ENCODE assay signal across 21 cellular contexts in genomic region chr11:11413776-11414175, GRCh38.
A peak's percentile ranks its signal among the peaks of the same experiment; 100 is the strongest.
DNase-seq lines count a peak whose midpoint lies in the region; TF ChIP-seq lines count a peak whose summit lies in the region.
"Had no signal": no experiment of that assay in that cellular context is flagged by ENCODE, and none has a peak within 500 bp of the region (broad histone marks: within the 10 kb centered on the region; RNA-seq: fewer than 3 reads in every experiment).

No MANE protein-coding gene starts in this region.

- no peaks in the 10 kb centered on the region for H3K27me3 ChIP-seq in tibial artery

- H3K4me1 ChIP-seq in tibial artery, result peaks cover 0 to 45% (median 30%) of the 10 kb centered on the region in 4 donors

- no peaks in the 10 kb centered on the region for H3K9me3 ChIP-seq in tibial artery
- H3K9me3 ChIP-seq: SK-N-SH had no signal

- H3K36me3 ChIP-seq in tibial artery, result no peaks in the 10 kb centered on the region

- H3K4me3 ChIP-seq in epithelial cell of esophagus (ENCODE audit: low read length) (no peak overlapping the region), tibial artery (no peak overlapping the region)

- intact Hi-C loops in tibial artery (cut with DNase I; ENCODE audit: low total_unique reads), result loop anchor here (10.0 kb wide), 1 partner anchor 111 kb away; no protein-coding TSS in a partner anchor

- peak overlapping the region; percentile 9 to 76 for H3K27ac ChIP-seq in tibial artery
- H3K27ac ChIP-seq: KMS-11 had no signal

- DNase-seq in DMS53 treated with DMSO at 0.1 percent for 48 hours (lab: John Stamatoyannopoulos, UW; ENCODE audit: unreplicated experiment) (peak; percentile 24), NCI-H510A (lab: John Stamatoyannopoulos, UW) (peak; percentile 13), epithelial cell of esophagus (ENCODE audit: low read depth) (peak; percentile 44), tibial artery (no peak), SW 1271 (lab: John Stamatoyannopoulos, UW) (no peak), HT-29 (ENCODE audit: low spot score) (no peak), DMS114 treated with DMSO at 0.1 percent for 48 hours (lab: John Stamatoyannopoulos, UW; ENCODE audit: unreplicated experiment) (no peak)
- DNase-seq: DND-41; GOT3; HCEC 1CT; IMR-90; MV-4-11; NCI-H1105 treated with DMSO at 0.1 percent for 48 hours; NCI-H2029 treated with DMSO at 0.1 percent for 48 hours; NCI-H446; NCI-H748 treated with DMSO at 0.1 percent for 48 hours; NK-92 treated with Interleukin-12 subunit alpha and Interleukin-12 subunit beta, amount 100 ng/mL, for 24 hours; SIG-M5; SK-N-SH; T-cell had no signal

- TF ChIP-seq CTCF in epithelial cell of esophagus (IDR thresholded peaks at IDR 0.05; ENCODE audit: insufficient read depth, low read depth, low read length, missing control alignments) (no peak), tibial artery (IDR thresholded peaks at IDR 0.05) (no peak)

Comparison
In these comparisons a context has a peak if more than half of its experiments do, and no peak if none do; other contexts are left out.
1. DNase-seq: peak in DMS53 treated with DMSO at 0.1 percent for 48 hours (single experiment), NCI-H510A (single experiment) and epithelial cell of esophagus (single experiment); none in tibial artery (0 of 2), SW 1271 (0 of 2), HT-29 (single experiment) and DMS114 treated with DMSO at 0.1 percent for 48 hours (single experiment).